Comparison of ENCODE assay signal across 8 cellular contexts in the genomic region with DNA sequence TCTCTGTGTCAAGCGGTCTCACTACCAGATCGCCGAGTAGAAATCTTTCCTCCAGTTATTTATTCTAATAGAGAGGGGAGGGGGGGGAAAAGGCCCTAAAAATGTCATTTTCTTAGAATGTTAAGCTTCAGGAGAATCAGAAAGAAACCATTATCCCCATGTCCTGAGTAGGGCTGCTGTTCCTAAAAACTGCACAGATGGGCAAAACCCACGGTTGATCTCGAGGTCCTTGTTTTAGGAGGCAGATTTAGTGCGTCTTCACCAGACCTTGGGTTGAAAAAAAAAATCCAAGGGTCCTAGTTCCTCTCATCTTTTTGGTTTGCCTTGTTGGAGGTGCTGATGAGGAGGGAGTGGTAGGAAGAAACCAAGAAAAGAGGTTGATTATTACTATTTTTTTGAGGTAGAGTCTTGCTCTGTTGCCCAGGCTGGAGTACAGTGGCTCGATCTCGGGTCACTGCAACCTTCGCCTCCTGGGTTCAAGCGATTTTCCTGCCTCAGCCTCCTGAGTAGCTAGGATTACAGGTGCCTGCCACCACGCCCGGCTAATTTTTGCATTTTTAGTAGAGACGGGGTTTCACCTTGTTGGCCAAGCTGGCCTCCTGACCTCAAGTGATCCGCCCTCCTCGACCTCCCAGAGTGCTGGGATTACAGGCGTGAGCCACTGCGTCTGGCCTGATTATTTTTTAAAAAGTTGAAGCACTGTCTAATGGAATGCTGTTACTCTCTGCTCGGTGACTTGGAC. TPM values are rescaled to one million over a fixed set of nuclear protein-coding genes. Genes with fewer than 3 reads are reported as not detected.
DNase-seq lines count a peak whose midpoint lies in the region; TF ChIP-seq lines count a peak whose summit lies in the region.

No MANE protein-coding gene starts in this region.

- H3K79me2 ChIP-seq in MM.1S (ENCODE audit: low read length) = peaks cover 62% of the 10 kb centered on the region
- H3K79me2 ChIP-seq in neural cell (replicated peaks; ENCODE audit: insufficient read depth, low read length) = peaks cover 20% of the 10 kb centered on the region

- DNase-seq in CD14-positive monocyte (ENCODE audit: low spot score) (no peak), MM.1S (no peak), NCI-H748 (lab: John Stamatoyannopoulos, UW; ENCODE audit: unreplicated experiment) (no peak), SHP77 (lab: John Stamatoyannopoulos, UW) (no peak), cerebellar cortex (ENCODE audit: low spot score) (no peak), H4 (ENCODE audit: low spot score) (no peak)

- intact Hi-C loops in CD14-positive monocyte (cut with micrococcal nuclease) = no loop called here

- H2AFZ ChIP-seq in MM.1S (ENCODE audit: low read length) = peak overlapping the region; percentile 83; the same call in 1 of the 2 replicates
- H2AFZ ChIP-seq in neural cell (ENCODE audit: low read depth, low read length) = no peak overlapping the region

- WGBS in ectodermal cell, 2 experiments = 75 to 81% methylated on average over 16 to 18 of the region's 18 CpGs

- H3F3A ChIP-seq in MM.1S (ENCODE audit: insufficient read depth, low read length) (0 out of 2 replicates have a peak, but pooled peaks cover 2% of the 10 kb centered on the region), neural cell (ENCODE audit: insufficient read depth, low read length, poor library complexity, severe bottlenecking) (no peaks in the 10 kb centered on the region)

- H3K27ac ChIP-seq in MM.1S (ENCODE audit: low read length) = peak overlapping the region; percentile 75; the same call in 1 of the 2 replicates
- no peak overlapping the region for H3K27ac ChIP-seq in ectodermal cell (ENCODE audit: insufficient read depth, low read depth, low read length, poor library complexity, severe bottlenecking)
- no peak overlapping the region for H3K27ac ChIP-seq in neural cell (ENCODE audit: low read length)

- H3K9ac ChIP-seq in MM.1S (ENCODE audit: low read length) (peak overlapping the region; percentile 88), neural cell (ENCODE audit: low read length) (peak overlapping the region; percentile 50)

- peaks cover 16 to 33% of the 10 kb centered on the region in 2 donors for H3K36me3 Mint-ChIP-seq in CD14-positive monocyte

- peak overlapping the region; percentile 81 to 93 (median 90) for H3K27ac Mint-ChIP-seq in CD14-positive monocyte

- TF ChIP-seq CTCF in CD14-positive monocyte (IDR thresholded peaks at IDR 0.05) (no peak), MM.1S (IDR thresholded peaks at IDR 0.05; ENCODE audit: low read length) (no peak), neural cell (IDR thresholded peaks at IDR 0.05; ENCODE audit: poor library complexity, severe bottlenecking) (no peak)

- no peaks in the 10 kb centered on the region for H3K9me2 ChIP-seq in MM.1S (replicated peaks; ENCODE audit: insufficient read depth, low read length)
- no peaks in the 10 kb centered on the region for H3K9me2 ChIP-seq in neural cell (ENCODE audit: insufficient read depth, low read length)

- H3K4me1 ChIP-seq in MM.1S (ENCODE audit: low read length) (peaks cover 9% of the 10 kb centered on the region), ectodermal cell (ENCODE audit: control insufficient read depth, insufficient read depth, low read length) (peaks cover 6% of the 10 kb centered on the region)

- H3K9me3 ChIP-seq in MM.1S (replicated peaks; ENCODE audit: insufficient read depth, low read length) (no peaks in the 10 kb centered on the region), ectodermal cell (ENCODE audit: control insufficient read depth, low read length) (no peaks in the 10 kb centered on the region), neural cell (ENCODE audit: low read length) (no peaks in the 10 kb centered on the region)

- H3K9me3 Mint-ChIP-seq in CD14-positive monocyte = no peaks in the 10 kb centered on the region

- H3K4me3 Mint-ChIP-seq in CD14-positive monocyte = peak overlapping the region; percentile 91 to 92

- H3K36me3 ChIP-seq in MM.1S (replicated peaks; ENCODE audit: insufficient read depth, low read length) (peaks cover 5% of the 10 kb centered on the region; the same call in 1 of the 2 replicates), ectodermal cell (ENCODE audit: control insufficient read depth, insufficient read depth, low read length) (no peaks in the 10 kb centered on the region), neural cell (ENCODE audit: insufficient read depth, low read length) (no peaks in the 10 kb centered on the region)

- H3K27me3 ChIP-seq in MM.1S (replicated peaks; ENCODE audit: insufficient read depth, low read length) (no peaks in the 10 kb centered on the region), ectodermal cell (ENCODE audit: control insufficient read depth, insufficient read depth, low read length, poor library complexity, severe bottlenecking) (no peaks in the 10 kb centered on the region), neural cell (ENCODE audit: insufficient read depth, low read depth, low read length) (no peaks in the 10 kb centered on the region)

- H3K4me2 ChIP-seq in MM.1S (ENCODE audit: low read depth, low read length) (peak overlapping the region; percentile 89), neural cell (ENCODE audit: low read length) (no peak overlapping the region)

- H3K4me1 Mint-ChIP-seq in CD14-positive monocyte = peaks cover 35% of the 10 kb centered on the region

- H3K27me3 Mint-ChIP-seq in CD14-positive monocyte (ENCODE audit: low read depth in 3 of 3) = no peaks in the 10 kb centered on the region

- peak overlapping the region; percentile 71 for H3K4me3 ChIP-seq in MM.1S (ENCODE audit: low read length)
- peak overlapping the region; percentile 90 for H3K4me3 ChIP-seq in ectodermal cell (ENCODE audit: insufficient read depth, low read depth, low read length)
- H3K4me3 ChIP-seq in neural cell (ENCODE audit: low read length) = peak overlapping the region; percentile 83

- no peak for TF ChIP-seq EP300 in neural cell (conservative IDR thresholded peaks at IDR 0.05; ENCODE audit: poor library complexity, severe bottlenecking)

- no peak for TF ChIP-seq RAD21 in neural cell (conservative IDR thresholded peaks at IDR 0.05)

- H4K20me1 ChIP-seq in MM.1S (ENCODE audit: insufficient read depth, low read length) = 0 out of 2 replicates have a peak, but pooled peaks cover 8% of the 10 kb centered on the region
- no peaks in the 10 kb centered on the region for H4K20me1 ChIP-seq in neural cell (ENCODE audit: insufficient read depth)

TF ChIP-seq in neural cell, 6 proteins besides CTCF, POLR2A, EP300 and RAD21:
- no peak for TF ChIP-seq MXI1 (conservative IDR thresholded peaks at IDR 0.05; ENCODE audit: poor library complexity, severe bottlenecking)
- TF ChIP-seq, protein P1, sequence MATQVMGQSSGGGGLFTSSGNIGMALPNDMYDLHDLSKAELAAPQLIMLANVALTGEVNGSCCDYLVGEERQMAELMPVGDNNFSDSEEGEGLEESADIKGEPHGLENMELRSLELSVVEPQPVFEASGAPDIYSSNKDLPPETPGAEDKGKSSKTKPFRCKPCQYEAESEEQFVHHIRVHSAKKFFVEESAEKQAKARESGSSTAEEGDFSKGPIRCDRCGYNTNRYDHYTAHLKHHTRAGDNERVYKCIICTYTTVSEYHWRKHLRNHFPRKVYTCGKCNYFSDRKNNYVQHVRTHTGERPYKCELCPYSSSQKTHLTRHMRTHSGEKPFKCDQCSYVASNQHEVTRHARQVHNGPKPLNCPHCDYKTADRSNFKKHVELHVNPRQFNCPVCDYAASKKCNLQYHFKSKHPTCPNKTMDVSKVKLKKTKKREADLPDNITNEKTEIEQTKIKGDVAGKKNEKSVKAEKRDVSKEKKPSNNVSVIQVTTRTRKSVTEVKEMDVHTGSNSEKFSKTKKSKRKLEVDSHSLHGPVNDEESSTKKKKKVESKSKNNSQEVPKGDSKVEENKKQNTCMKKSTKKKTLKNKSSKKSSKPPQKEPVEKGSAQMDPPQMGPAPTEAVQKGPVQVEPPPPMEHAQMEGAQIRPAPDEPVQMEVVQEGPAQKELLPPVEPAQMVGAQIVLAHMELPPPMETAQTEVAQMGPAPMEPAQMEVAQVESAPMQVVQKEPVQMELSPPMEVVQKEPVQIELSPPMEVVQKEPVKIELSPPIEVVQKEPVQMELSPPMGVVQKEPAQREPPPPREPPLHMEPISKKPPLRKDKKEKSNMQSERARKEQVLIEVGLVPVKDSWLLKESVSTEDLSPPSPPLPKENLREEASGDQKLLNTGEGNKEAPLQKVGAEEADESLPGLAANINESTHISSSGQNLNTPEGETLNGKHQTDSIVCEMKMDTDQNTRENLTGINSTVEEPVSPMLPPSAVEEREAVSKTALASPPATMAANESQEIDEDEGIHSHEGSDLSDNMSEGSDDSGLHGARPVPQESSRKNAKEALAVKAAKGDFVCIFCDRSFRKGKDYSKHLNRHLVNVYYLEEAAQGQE (IDR thresholded peaks at IDR 0.05; ENCODE audit: borderline replicate concordance) = no peak
- TF ChIP-seq POLR2AphosphoS5 (IDR thresholded peaks at IDR 0.05) = no peak
TF ChIP-seq in neural cell: peak in this region for 0.

RNA-seq across cellular contexts. Expression of a gene that starts 1.4 kb away (rescaled TPM):
- polyA plus RNA-seq in CD14-positive monocyte (10 to 100 TPM; 28.3 to 45.4 TPM), neural cell (31.1 and 32.6 TPM in 2 replicates)
- 56.3 TPM for polyA plus RNA-seq in ectodermal cell (2013, experiment 1 of 4)
- polyA plus RNA-seq in ectodermal cell (2013, experiment 2 of 4) = 45.4 TPM
- 38.8 TPM for polyA plus RNA-seq in ectodermal cell (2013, experiment 3 of 4)
- polyA plus RNA-seq in ectodermal cell (2013, experiment 4 of 4) = 48.7 TPM
- 26.3 and 44.5 TPM in 2 replicates for polyA minus RNA-seq in neural cell
- 68.0 and 81.0 TPM in 2 replicates for total RNA-seq in H4 (2014; rRNA removed; shearing (Covaris generic))

RNA-seq across cellular contexts. Expression of a gene that starts 42.0 kb away (rescaled TPM):
- polyA plus RNA-seq in CD14-positive monocyte (1 to 10 TPM; 3.3 to 4.1 TPM), neural cell (47.0 and 51.2 TPM in 2 replicates)
- polyA plus RNA-seq in ectodermal cell (2013, experiment 1 of 4) = 2.4 TPM
- polyA plus RNA-seq in ectodermal cell (2013, experiment 2 of 4) = 1.7 TPM
- polyA plus RNA-seq in ectodermal cell (2013, experiment 3 of 4) = 0.85 TPM
- 1.5 TPM for polyA plus RNA-seq in ectodermal cell (2013, experiment 4 of 4)
- 11.7 and 12.2 TPM in 2 replicates for polyA minus RNA-seq in neural cell
- not detected in 2 replicates for total RNA-seq in H4 (2014; rRNA removed; shearing (Covaris generic))
